Comparison of ENCODE assay signal across 1 cellular context in genomic region chr6:131063028-131063763, GRCh38.
A peak's percentile ranks its signal among the peaks of the same experiment; 100 is the strongest.
TF ChIP-seq lines count a peak whose summit lies in the region.

Gene EPB41L2, minus strand, starts transcription at chr6:131063245. Its CDS starts 106,760 bp downstream, at chr6:130956485.

TF ChIP-seq in K562, 482 proteins besides CTCF, POLR2A, EP300 and RAD21 (continued from another document and continues in another):
- TF ChIP-seq ZBTB11 (CRISPR knock-in tag; IDR thresholded peaks at IDR 0.05) (no peak), KDM1A (IDR thresholded peaks at IDR 0.05) (no peak), CEBPB (tag; IDR thresholded peaks at IDR 0.05) (no peak), ZNF79 (CRISPR knock-in tag; IDR thresholded peaks at IDR 0.05; ENCODE audit: low read depth) (no peak), GTF2F1 (IDR thresholded peaks at IDR 0.05; ENCODE audit: low read depth, low read length) (no peak), SLC30A9 (CRISPR knock-in tag; IDR thresholded peaks at IDR 0.05) (no peak), SP1 (CRISPR knock-in tag; IDR thresholded peaks at IDR 0.05) (0 out of 2 replicates have a peak, but pooled peaks have one; percentile 14), SAFB (IDR thresholded peaks at IDR 0.05; ENCODE audit: borderline replicate concordance, low read depth, low read length) (no peak), TRIM24 (IDR thresholded peaks at IDR 0.05) (no peak), FOXJ3 (CRISPR knock-in tag; IDR thresholded peaks at IDR 0.05) (no peak), CCNT2 (IDR thresholded peaks at IDR 0.05; ENCODE audit: borderline replicate concordance, extremely low read depth, insufficient read length, low read depth, low read length) (peak; percentile 65), ZNF695 (CRISPR knock-in tag; IDR thresholded peaks at IDR 0.05) (no peak), GATAD2B (IDR thresholded peaks at IDR 0.05; ENCODE audit: borderline replicate concordance) (peak; percentile 54; the same call in 1 of the 2 replicates), ZNF324 (CRISPR knock-in tag; IDR thresholded peaks at IDR 0.05) (no peak), STAT5A (IDR thresholded peaks at IDR 0.05; ENCODE audit: borderline replicate concordance, low read length) (no peak), ZBTB2 (IDR thresholded peaks at IDR 0.05) (no peak), TFAP4 (CRISPR knock-in tag; IDR thresholded peaks at IDR 0.05; ENCODE audit: borderline replicate concordance) (peak; percentile 12; the same call in 1 of the 2 replicates), CC2D1A (IDR thresholded peaks at IDR 0.05) (no peak), TAF7 (tag; IDR thresholded peaks at IDR 0.05) (no peak), TCF7L2 (IDR thresholded peaks at IDR 0.05; ENCODE audit: low read depth, low read length) (no peak), CHD7 (IDR thresholded peaks at IDR 0.05; ENCODE audit: low read depth, low read length) (no peak), FOXK2 (conservative IDR thresholded peaks at IDR 0.05 in 1 of 2, IDR thresholded peaks at IDR 0.05 in 1 of 2; ENCODE audit: low read depth in 2 of 2) (no peak), ZNF239 (CRISPR knock-in tag; IDR thresholded peaks at IDR 0.05) (no peak), GABPB1 (CRISPR knock-in tag; IDR thresholded peaks at IDR 0.05) (no peak), SIRT6 (IDR thresholded peaks at IDR 0.05; ENCODE audit: low read depth, low read length) (no peak)
- TF ChIP-seq, protein P1, sequence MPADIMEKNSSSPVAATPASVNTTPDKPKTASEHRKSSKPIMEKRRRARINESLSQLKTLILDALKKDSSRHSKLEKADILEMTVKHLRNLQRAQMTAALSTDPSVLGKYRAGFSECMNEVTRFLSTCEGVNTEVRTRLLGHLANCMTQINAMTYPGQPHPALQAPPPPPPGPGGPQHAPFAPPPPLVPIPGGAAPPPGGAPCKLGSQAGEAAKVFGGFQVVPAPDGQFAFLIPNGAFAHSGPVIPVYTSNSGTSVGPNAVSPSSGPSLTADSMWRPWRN (IDR thresholded peaks at IDR 0.05; ENCODE audit: low read depth) = no peak
- TF ChIP-seq, protein P2, sequence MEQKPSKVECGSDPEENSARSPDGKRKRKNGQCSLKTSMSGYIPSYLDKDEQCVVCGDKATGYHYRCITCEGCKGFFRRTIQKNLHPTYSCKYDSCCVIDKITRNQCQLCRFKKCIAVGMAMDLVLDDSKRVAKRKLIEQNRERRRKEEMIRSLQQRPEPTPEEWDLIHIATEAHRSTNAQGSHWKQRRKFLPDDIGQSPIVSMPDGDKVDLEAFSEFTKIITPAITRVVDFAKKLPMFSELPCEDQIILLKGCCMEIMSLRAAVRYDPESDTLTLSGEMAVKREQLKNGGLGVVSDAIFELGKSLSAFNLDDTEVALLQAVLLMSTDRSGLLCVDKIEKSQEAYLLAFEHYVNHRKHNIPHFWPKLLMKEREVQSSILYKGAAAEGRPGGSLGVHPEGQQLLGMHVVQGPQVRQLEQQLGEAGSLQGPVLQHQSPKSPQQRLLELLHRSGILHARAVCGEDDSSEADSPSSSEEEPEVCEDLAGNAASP (IDR thresholded peaks at IDR 0.05) = no peak
- TF ChIP-seq, protein P3, sequence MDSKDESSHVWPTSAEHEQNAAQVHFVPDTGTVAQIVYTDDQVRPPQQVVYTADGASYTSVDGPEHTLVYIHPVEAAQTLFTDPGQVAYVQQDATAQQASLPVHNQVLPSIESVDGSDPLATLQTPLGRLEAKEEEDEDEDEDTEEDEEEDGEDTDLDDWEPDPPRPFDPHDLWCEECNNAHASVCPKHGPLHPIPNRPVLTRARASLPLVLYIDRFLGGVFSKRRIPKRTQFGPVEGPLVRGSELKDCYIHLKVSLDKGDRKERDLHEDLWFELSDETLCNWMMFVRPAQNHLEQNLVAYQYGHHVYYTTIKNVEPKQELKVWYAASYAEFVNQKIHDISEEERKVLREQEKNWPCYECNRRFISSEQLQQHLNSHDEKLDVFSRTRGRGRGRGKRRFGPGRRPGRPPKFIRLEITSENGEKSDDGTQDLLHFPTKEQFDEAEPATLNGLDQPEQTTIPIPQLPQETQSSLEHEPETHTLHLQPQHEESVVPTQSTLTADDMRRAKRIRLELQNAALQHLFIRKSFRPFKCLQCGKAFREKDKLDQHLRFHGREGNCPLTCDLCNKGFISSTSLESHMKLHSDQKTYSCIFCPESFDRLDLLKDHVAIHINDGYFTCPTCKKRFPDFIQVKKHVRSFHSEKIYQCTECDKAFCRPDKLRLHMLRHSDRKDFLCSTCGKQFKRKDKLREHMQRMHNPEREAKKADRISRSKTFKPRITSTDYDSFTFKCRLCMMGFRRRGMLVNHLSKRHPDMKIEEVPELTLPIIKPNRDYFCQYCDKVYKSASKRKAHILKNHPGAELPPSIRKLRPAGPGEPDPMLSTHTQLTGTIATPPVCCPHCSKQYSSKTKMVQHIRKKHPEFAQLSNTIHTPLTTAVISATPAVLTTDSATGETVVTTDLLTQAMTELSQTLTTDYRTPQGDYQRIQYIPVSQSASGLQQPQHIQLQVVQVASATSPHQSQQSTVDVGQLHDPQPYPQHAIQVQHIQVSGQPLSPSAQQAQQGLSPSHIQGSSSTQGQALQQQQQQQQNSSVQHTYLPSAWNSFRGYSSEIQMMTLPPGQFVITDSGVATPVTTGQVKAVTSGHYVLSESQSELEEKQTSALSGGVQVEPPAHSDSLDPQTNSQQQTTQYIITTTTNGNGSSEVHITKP (IDR thresholded peaks at IDR 0.05; ENCODE audit: partially characterized antibody) = no peak
- TF ChIP-seq, protein P4, sequence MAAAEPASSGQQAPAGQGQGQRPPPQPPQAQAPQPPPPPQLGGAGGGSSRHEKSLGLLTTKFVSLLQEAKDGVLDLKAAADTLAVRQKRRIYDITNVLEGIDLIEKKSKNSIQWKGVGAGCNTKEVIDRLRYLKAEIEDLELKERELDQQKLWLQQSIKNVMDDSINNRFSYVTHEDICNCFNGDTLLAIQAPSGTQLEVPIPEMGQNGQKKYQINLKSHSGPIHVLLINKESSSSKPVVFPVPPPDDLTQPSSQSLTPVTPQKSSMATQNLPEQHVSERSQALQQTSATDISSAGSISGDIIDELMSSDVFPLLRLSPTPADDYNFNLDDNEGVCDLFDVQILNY (CRISPR knock-in tag; IDR thresholded peaks at IDR 0.05) = no peak
